ENCODE assay signal across 8 cellular contexts in genomic region chr1:172322219-172323061, GRCh38.
DNase-seq lines count a peak whose midpoint lies in the region; TF ChIP-seq lines count a peak whose summit lies in the region.

No MANE protein-coding gene starts in this region.

- POLR2A ChIA-PET in AG04450 (lab: Yijun Ruan, JAX), result interaction anchor here (0.6 to 1.9 kb wide), 7 partner anchors 21 to 181 kb away, joined by 3 to 8 read pairs (median 4); partner anchors contain the start of gene PIGC
- POLR2A ChIA-PET in activated CD4-positive, alpha-beta memory T cell treated with anti-CD3 and anti-CD28 coated beads for 36 hours (lab: Charles Lee), result no interaction called here

- H3K27me3 Mint-ChIP-seq in glutamatergic neuron (ENCODE audit: unreplicated experiment), result no peaks in the 10 kb centered on the region
- no peaks in the 10 kb centered on the region for H3K27me3 Mint-ChIP-seq in activated CD4-positive, alpha-beta memory T cell treated with anti-CD3 and anti-CD28 coated beads for 36 hours

- H3K27me3 ChIP-seq in AG04450 (ENCODE audit: control insufficient read depth, insufficient read depth, low read length) (no peaks in the 10 kb centered on the region), muscle layer of colon (ENCODE audit: control insufficient read depth in 1 of 2, insufficient read depth in 2 of 2, low read length in 2 of 2) (no peaks in the 10 kb centered on the region)

- H3K9me3 ChIP-seq in AG04450 (ENCODE audit: control insufficient read depth, insufficient read depth, low read length), result no peaks in the 10 kb centered on the region
- H3K9me3 ChIP-seq in muscle layer of colon (ENCODE audit: low read length), result no peaks in the 10 kb centered on the region

- intact Hi-C loops in activated CD4-positive, alpha-beta memory T cell treated with anti-CD3 and anti-CD28 coated beads for 36 hours (cut with micrococcal nuclease), result no loop called here

- no peaks in the 10 kb centered on the region for H3K9me3 Mint-ChIP-seq in glutamatergic neuron (ENCODE audit: unreplicated experiment)
- H3K9me3 Mint-ChIP-seq in activated CD4-positive, alpha-beta memory T cell treated with anti-CD3 and anti-CD28 coated beads for 36 hours, result no peaks in the 10 kb centered on the region

- H3K27ac ChIP-seq in AG04450 (ENCODE audit: low read depth, low read length), result peak overlapping the region; percentile 83
- H3K27ac ChIP-seq in muscle layer of colon (ENCODE audit: low read depth, low read length), result peak overlapping the region; percentile 63

- CTCF ChIA-PET in AG04450 (lab: Charles Lee), result interaction anchor here (0.6 to 1.5 kb wide), 3 partner anchors 37 to 146 kb away, joined by 3 to 5 read pairs (median 3); no protein-coding TSS in a partner anchor
- CTCF ChIA-PET in activated CD4-positive, alpha-beta memory T cell treated with anti-CD3 and anti-CD28 coated beads for 36 hours (lab: Charles Lee), result no interaction called here

- H3K4me1 ChIP-seq in muscle layer of colon (ENCODE audit: insufficient read depth, low read length), result peaks cover 49% of the 10 kb centered on the region

- H3K9ac ChIP-seq in muscle layer of colon (ENCODE audit: low read length), result no peak overlapping the region

- H3K36me3 Mint-ChIP-seq in glutamatergic neuron (ENCODE audit: unreplicated experiment), result no peaks in the 10 kb centered on the region
- H3K36me3 Mint-ChIP-seq in activated CD4-positive, alpha-beta memory T cell treated with anti-CD3 and anti-CD28 coated beads for 36 hours, result no peaks in the 10 kb centered on the region

- H3K4me3 ChIP-seq in AG04450 (ENCODE audit: low read depth, low read length), result peak overlapping the region; percentile 29
- H3K4me3 ChIP-seq in choroid plexus epithelial cell (ENCODE audit: low read depth, low read length), result peak overlapping the region; percentile 28
- H3K4me3 ChIP-seq in muscle layer of colon (ENCODE audit: low read depth in 1 of 2, low read length in 2 of 2), result peak overlapping the region; percentile 8 to 20

- DNase-seq in AG04450 (ENCODE audit: low read depth, low spot score) (no peak), NCI-H1694 (lab: John Stamatoyannopoulos, UW) (peak; percentile 73), choroid plexus epithelial cell (ENCODE audit: low read depth) (peak; percentile 95), glutamatergic neuron (no peak), NCI-H1417 (lab: John Stamatoyannopoulos, UW) (no peak)
- no peak for DNase-seq in activated CD4-positive, alpha-beta memory T cell treated with anti-CD3 and anti-CD28 coated beads for 36 hours
- no peak for DNase-seq in activated CD4-positive, alpha-beta T cell treated with anti-CD3 and anti-CD28 coated beads for 48 hours

- TF ChIP-seq CTCF in AG04450 (IDR thresholded peaks at IDR 0.05; ENCODE audit: low read depth, low read length) (no peak), choroid plexus epithelial cell (conservative IDR thresholded peaks at IDR 0.05; ENCODE audit: low read depth, low read length) (no peak), glutamatergic neuron (IDR thresholded peaks at IDR 0.05; ENCODE audit: partially characterized antibody, unreplicated experiment) (no peak)

- no peak overlapping the region for H3K4me3 Mint-ChIP-seq in glutamatergic neuron (ENCODE audit: unreplicated experiment)
- H3K4me3 Mint-ChIP-seq in activated CD4-positive, alpha-beta memory T cell treated with anti-CD3 and anti-CD28 coated beads for 36 hours, result no peak overlapping the region

- no peak overlapping the region for H3K27ac Mint-ChIP-seq in glutamatergic neuron (ENCODE audit: unreplicated experiment)
- H3K27ac Mint-ChIP-seq in activated CD4-positive, alpha-beta memory T cell treated with anti-CD3 and anti-CD28 coated beads for 36 hours, result no peak overlapping the region

- H3K4me1 Mint-ChIP-seq in glutamatergic neuron (ENCODE audit: low read depth, unreplicated experiment), result peaks cover 6% of the 10 kb centered on the region
- H3K4me1 Mint-ChIP-seq in activated CD4-positive, alpha-beta memory T cell treated with anti-CD3 and anti-CD28 coated beads for 36 hours (ENCODE audit: low read depth), result no peaks in the 10 kb centered on the region

- no peaks in the 10 kb centered on the region for H3K36me3 ChIP-seq in muscle layer of colon (ENCODE audit: insufficient read depth, low read length)

Comparison
In these comparisons a context has a peak if more than half of its experiments do, and no peak if none do; other contexts are left out.
1. DNase-seq: peak in NCI-H1694 (single experiment) and choroid plexus epithelial cell (single experiment); none in AG04450 (single experiment), glutamatergic neuron (single experiment), NCI-H1417 (0 of 3), activated CD4-positive, alpha-beta memory T cell treated with anti-CD3 and anti-CD28 coated beads for 36 hours (single experiment) and activated CD4-positive, alpha-beta T cell treated with anti-CD3 and anti-CD28 coated beads for 48 hours (single experiment).
2. Peak in every context shown above with its lines, with median percentiles within 50 percentile points of each other: H3K4me3 ChIP-seq.